Comparison of ENCODE assay signal across 1 cellular context in the genomic region with DNA sequence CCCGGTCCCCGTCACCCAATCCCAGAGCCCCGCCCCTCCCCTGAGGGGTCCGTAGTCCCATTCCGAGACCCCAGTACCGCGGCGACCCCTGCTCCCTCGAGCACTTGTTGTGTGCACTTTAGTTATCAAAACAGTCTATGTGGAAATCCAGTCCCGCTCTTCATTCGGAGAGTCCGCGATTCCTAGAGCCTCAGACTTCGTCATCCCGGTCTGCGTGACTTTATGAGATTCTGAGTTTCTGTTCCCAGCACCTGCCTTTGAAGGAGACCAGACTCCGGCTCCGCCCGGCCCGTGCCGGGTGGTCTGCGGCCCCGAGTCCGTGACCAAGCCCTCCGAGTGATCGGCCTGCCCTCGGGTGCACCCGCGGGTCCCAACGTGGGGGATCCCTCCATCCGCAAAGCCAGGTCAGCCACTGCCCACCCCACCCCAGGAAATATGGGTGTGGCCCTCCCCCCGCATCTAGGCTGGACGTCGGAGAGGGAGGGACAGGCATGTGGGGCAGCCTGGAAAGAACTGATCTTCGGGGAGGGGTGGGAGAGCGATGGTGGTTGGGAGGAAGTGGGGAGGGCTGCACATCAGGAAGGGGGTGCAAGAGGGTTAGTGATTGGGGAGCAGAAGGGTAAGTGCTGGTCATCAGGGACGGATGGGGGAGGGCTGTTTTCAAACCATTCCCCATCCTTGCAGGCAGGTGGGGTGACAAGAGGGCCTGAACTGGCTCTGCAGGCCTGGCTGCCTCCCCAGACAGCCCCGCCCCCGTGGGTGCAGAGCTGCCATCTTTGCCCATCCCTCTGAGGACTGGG.
A peak's percentile ranks its signal among the peaks of the same experiment; 100 is the strongest.
TF ChIP-seq lines count a peak whose summit lies in the region.

No MANE protein-coding gene starts in this region.

TF ChIP-seq in HepG2, 621 proteins besides CTCF, POLR2A, EP300 and RAD21 (continued from another document and continues in another):
- TF ChIP-seq, protein P1, sequence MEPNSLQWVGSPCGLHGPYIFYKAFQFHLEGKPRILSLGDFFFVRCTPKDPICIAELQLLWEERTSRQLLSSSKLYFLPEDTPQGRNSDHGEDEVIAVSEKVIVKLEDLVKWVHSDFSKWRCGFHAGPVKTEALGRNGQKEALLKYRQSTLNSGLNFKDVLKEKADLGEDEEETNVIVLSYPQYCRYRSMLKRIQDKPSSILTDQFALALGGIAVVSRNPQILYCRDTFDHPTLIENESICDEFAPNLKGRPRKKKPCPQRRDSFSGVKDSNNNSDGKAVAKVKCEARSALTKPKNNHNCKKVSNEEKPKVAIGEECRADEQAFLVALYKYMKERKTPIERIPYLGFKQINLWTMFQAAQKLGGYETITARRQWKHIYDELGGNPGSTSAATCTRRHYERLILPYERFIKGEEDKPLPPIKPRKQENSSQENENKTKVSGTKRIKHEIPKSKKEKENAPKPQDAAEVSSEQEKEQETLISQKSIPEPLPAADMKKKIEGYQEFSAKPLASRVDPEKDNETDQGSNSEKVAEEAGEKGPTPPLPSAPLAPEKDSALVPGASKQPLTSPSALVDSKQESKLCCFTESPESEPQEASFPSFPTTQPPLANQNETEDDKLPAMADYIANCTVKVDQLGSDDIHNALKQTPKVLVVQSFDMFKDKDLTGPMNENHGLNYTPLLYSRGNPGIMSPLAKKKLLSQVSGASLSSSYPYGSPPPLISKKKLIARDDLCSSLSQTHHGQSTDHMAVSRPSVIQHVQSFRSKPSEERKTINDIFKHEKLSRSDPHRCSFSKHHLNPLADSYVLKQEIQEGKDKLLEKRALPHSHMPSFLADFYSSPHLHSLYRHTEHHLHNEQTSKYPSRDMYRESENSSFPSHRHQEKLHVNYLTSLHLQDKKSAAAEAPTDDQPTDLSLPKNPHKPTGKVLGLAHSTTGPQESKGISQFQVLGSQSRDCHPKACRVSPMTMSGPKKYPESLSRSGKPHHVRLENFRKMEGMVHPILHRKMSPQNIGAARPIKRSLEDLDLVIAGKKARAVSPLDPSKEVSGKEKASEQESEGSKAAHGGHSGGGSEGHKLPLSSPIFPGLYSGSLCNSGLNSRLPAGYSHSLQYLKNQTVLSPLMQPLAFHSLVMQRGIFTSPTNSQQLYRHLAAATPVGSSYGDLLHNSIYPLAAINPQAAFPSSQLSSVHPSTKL (CRISPR knock-in tag; IDR thresholded peaks at IDR 0.05) = no peak
- 0 out of 2 replicates have a peak, but pooled peaks have one; percentile 61 for TF ChIP-seq SMAD9 (CRISPR knock-in tag; IDR thresholded peaks at IDR 0.05)
- TF ChIP-seq, protein P2, sequence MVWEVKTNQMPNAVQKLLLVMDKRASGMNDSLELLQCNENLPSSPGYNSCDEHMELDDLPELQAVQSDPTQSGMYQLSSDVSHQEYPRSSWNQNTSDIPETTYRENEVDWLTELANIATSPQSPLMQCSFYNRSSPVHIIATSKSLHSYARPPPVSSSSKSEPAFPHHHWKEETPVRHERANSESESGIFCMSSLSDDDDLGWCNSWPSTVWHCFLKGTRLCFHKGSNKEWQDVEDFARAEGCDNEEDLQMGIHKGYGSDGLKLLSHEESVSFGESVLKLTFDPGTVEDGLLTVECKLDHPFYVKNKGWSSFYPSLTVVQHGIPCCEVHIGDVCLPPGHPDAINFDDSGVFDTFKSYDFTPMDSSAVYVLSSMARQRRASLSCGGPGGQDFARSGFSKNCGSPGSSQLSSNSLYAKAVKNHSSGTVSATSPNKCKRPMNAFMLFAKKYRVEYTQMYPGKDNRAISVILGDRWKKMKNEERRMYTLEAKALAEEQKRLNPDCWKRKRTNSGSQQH (CRISPR knock-in tag; IDR thresholded peaks at IDR 0.05; ENCODE audit: low read depth) = no peak
- TF ChIP-seq KLF12 (CRISPR knock-in tag; IDR thresholded peaks at IDR 0.05; ENCODE audit: borderline replicate concordance) = no peak
- no peak for TF ChIP-seq LCORL (IDR thresholded peaks at IDR 0.05)
- no peak for TF ChIP-seq LCORL (CRISPR knock-in tag; IDR thresholded peaks at IDR 0.05)
- no peak for TF ChIP-seq KDM4B (CRISPR knock-in tag; IDR thresholded peaks at IDR 0.05)
- TF ChIP-seq PAXIP1 (CRISPR knock-in tag; conservative IDR thresholded peaks at IDR 0.05) = no peak
- TF ChIP-seq ZNF552 (CRISPR knock-in tag; IDR thresholded peaks at IDR 0.05; ENCODE audit: borderline replicate concordance) = no peak
- no peak for TF ChIP-seq AGO2 (optimal IDR thresholded peaks at IDR 0.05; ENCODE audit: low read depth, low read length)
- peak; percentile 28; the same call in 1 of the 2 replicates for TF ChIP-seq ZNF343 (CRISPR knock-in tag; IDR thresholded peaks at IDR 0.05)
- TF ChIP-seq, protein P3, sequence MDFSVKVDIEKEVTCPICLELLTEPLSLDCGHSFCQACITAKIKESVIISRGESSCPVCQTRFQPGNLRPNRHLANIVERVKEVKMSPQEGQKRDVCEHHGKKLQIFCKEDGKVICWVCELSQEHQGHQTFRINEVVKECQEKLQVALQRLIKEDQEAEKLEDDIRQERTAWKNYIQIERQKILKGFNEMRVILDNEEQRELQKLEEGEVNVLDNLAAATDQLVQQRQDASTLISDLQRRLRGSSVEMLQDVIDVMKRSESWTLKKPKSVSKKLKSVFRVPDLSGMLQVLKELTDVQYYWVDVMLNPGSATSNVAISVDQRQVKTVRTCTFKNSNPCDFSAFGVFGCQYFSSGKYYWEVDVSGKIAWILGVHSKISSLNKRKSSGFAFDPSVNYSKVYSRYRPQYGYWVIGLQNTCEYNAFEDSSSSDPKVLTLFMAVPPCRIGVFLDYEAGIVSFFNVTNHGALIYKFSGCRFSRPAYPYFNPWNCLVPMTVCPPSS (IDR thresholded peaks at IDR 0.05) = no peak
- TF ChIP-seq, protein P4, sequence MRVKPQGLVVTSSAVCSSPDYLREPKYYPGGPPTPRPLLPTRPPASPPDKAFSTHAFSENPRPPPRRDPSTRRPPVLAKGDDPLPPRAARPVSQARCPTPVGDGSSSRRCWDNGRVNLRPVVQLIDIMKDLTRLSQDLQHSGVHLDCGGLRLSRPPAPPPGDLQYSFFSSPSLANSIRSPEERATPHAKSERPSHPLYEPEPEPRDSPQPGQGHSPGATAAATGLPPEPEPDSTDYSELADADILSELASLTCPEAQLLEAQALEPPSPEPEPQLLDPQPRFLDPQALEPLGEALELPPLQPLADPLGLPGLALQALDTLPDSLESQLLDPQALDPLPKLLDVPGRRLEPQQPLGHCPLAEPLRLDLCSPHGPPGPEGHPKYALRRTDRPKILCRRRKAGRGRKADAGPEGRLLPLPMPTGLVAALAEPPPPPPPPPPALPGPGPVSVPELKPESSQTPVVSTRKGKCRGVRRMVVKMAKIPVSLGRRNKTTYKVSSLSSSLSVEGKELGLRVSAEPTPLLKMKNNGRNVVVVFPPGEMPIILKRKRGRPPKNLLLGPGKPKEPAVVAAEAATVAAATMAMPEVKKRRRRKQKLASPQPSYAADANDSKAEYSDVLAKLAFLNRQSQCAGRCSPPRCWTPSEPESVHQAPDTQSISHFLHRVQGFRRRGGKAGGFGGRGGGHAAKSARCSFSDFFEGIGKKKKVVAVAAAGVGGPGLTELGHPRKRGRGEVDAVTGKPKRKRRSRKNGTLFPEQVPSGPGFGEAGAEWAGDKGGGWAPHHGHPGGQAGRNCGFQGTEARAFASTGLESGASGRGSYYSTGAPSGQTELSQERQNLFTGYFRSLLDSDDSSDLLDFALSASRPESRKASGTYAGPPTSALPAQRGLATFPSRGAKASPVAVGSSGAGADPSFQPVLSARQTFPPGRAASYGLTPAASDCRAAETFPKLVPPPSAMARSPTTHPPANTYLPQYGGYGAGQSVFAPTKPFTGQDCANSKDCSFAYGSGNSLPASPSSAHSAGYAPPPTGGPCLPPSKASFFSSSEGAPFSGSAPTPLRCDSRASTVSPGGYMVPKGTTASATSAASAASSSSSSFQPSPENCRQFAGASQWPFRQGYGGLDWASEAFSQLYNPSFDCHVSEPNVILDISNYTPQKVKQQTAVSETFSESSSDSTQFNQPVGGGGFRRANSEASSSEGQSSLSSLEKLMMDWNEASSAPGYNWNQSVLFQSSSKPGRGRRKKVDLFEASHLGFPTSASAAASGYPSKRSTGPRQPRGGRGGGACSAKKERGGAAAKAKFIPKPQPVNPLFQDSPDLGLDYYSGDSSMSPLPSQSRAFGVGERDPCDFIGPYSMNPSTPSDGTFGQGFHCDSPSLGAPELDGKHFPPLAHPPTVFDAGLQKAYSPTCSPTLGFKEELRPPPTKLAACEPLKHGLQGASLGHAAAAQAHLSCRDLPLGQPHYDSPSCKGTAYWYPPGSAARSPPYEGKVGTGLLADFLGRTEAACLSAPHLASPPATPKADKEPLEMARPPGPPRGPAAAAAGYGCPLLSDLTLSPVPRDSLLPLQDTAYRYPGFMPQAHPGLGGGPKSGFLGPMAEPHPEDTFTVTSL (CRISPR knock-in tag; IDR thresholded peaks at IDR 0.05; ENCODE audit: borderline replicate concordance) = 0 out of 2 replicates have a peak, but pooled peaks have one; percentile 43
- no peak for TF ChIP-seq NFAT5 (CRISPR knock-in tag; IDR thresholded peaks at IDR 0.05)
- TF ChIP-seq KLF15 (CRISPR knock-in tag; IDR thresholded peaks at IDR 0.05; ENCODE audit: borderline replicate concordance) = no peak
- TF ChIP-seq MYNN (CRISPR knock-in tag; IDR thresholded peaks at IDR 0.05; ENCODE audit: low read depth) = no peak
- TF ChIP-seq, protein P5, sequence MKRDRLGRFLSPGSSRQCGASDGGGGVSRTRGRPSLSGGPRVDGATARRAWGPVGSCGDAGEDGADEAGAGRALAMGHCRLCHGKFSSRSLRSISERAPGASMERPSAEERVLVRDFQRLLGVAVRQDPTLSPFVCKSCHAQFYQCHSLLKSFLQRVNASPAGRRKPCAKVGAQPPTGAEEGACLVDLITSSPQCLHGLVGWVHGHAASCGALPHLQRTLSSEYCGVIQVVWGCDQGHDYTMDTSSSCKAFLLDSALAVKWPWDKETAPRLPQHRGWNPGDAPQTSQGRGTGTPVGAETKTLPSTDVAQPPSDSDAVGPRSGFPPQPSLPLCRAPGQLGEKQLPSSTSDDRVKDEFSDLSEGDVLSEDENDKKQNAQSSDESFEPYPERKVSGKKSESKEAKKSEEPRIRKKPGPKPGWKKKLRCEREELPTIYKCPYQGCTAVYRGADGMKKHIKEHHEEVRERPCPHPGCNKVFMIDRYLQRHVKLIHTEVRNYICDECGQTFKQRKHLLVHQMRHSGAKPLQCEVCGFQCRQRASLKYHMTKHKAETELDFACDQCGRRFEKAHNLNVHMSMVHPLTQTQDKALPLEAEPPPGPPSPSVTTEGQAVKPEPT (CRISPR knock-in tag; IDR thresholded peaks at IDR 0.05; ENCODE audit: low read depth) = 0 out of 2 replicates have a peak, but pooled peaks have one; percentile 19
- TF ChIP-seq CBX5 (CRISPR knock-in tag; IDR thresholded peaks at IDR 0.05; ENCODE audit: borderline replicate concordance) = no peak
